ENCODE assay signal across 11 cellular contexts in genomic region chr15:76576526-76577279, GRCh38.
DNase-seq lines count a peak whose midpoint lies in the region; ATAC-seq and TF ChIP-seq lines count a peak whose summit lies in the region.
"Had no signal": no experiment of that assay in that cellular context is flagged by ENCODE, and none has a peak within 500 bp of the region (broad histone marks: within the 10 kb centered on the region; RNA-seq: fewer than 3 reads in every experiment).

No MANE protein-coding gene starts in this region.

- TF ChIP-seq CTCF in cardiac muscle cell (IDR thresholded peaks at IDR 0.05; ENCODE audit: low read depth, low read length) (no peak), retinal pigment epithelial cell (conservative IDR thresholded peaks at IDR 0.05; ENCODE audit: low read depth, low read length) (no peak)

- no peaks in the 10 kb centered on the region for H3K27me3 ChIP-seq in cardiac muscle cell

- ATAC-seq in SK-N-SH treated with all-trans-retinoic acid at 6 μM for 48 hours (peak; percentile 92), GM21381 (IDR thresholded peaks at IDR 0.05; ENCODE audit: unreplicated experiment) (no peak), GM21576 (IDR thresholded peaks at IDR 0.05; ENCODE audit: unreplicated experiment) (no peak)
- ATAC-seq: effector memory CD8-positive, alpha-beta T cell had no signal

- H3K27ac ChIP-seq in cardiac muscle cell: peak overlapping the region; percentile 3
- H3K27ac ChIP-seq: VCaP had no signal

- no peaks in the 10 kb centered on the region for H3K4me1 ChIP-seq in cardiac muscle cell (ENCODE audit: low read depth)

- no peak overlapping the region for H3K4me3 ChIP-seq in cardiac muscle cell
- no peak overlapping the region for H3K4me3 ChIP-seq in retinal pigment epithelial cell (ENCODE audit: low read length)

- DNase-seq in EL: peak; percentile 63
- peak; percentile 39 to 89 for DNase-seq in cardiac muscle cell (ENCODE audit: low read depth in 1 of 2, low spot score in 1 of 2)
- DNase-seq in retinal pigment epithelial cell (ENCODE audit: low read depth): peak; percentile 88
- DNase-seq in NOMO-1 (lab: John Stamatoyannopoulos, UW; ENCODE audit: unreplicated experiment in 2 of 2): no peak
- DNase-seq in NCI-H526 (lab: John Stamatoyannopoulos, UW): no peak
- DNase-seq: effector memory CD8-positive, alpha-beta T cell; NCI-H1694 had no signal

- no peaks in the 10 kb centered on the region for H3K36me3 ChIP-seq in cardiac muscle cell

- no peaks in the 10 kb centered on the region for H3K9me3 ChIP-seq in cardiac muscle cell (ENCODE audit: low read depth)

TF ChIP-seq in SK-N-SH treated with all-trans-retinoic acid at 6 μM for 48 hours, 23 proteins besides CTCF, POLR2A, EP300 and RAD21:
- TF ChIP-seq ARNTL (CRISPR knock-in tag; IDR thresholded peaks at IDR 0.05; ENCODE audit: borderline replicate concordance, low read depth) (no peak), RARB (CRISPR knock-in tag; IDR thresholded peaks at IDR 0.05) (no peak), TSHZ2 (CRISPR knock-in tag; IDR thresholded peaks at IDR 0.05) (no peak)

Comparison
In these comparisons a context has a peak if more than half of its experiments do, and no peak if none do; other contexts are left out.
1. DNase-seq: peak in EL (single experiment), cardiac muscle cell (2 of 2) and retinal pigment epithelial cell (single experiment); none in NOMO-1 (0 of 2) and NCI-H526 (0 of 2).